12 cellular contexts compared by ENCODE assay signal in genomic region chr18:34321075-34321474, GRCh38.
DNase-seq lines count a peak whose midpoint lies in the region; ATAC-seq lines count a peak whose summit lies in the region.
"Had no signal": no experiment of that assay in that cellular context is flagged by ENCODE, and none has a peak within 500 bp of the region (broad histone marks: within the 10 kb centered on the region; RNA-seq: fewer than 3 reads in every experiment).

No MANE protein-coding gene starts in this region.

- peak; percentile 90 for ATAC-seq in GM18873 (IDR thresholded peaks at IDR 0.05; ENCODE audit: low FRiP score, unreplicated experiment)
- ATAC-seq in GM21529 (IDR thresholded peaks at IDR 0.05; ENCODE audit: unreplicated experiment), result peak; percentile 82
- ATAC-seq in HG03066 (IDR thresholded peaks at IDR 0.05; ENCODE audit: low read depth, unreplicated experiment), result peak; percentile 59
- peak; percentile 26 for ATAC-seq in left lobe of liver
- ATAC-seq: stimulated activated naive CD8-positive, alpha-beta T cell treated with anti-CD3 and anti-CD28 coated beads, Interleukin-15, amount 100 ng/mL, for 72 hours had no signal

- DNase-seq in left lobe of liver (ENCODE audit: low spot score) (no peak), NOMO-1 treated with DMSO at 0.1 percent for 48 hours (lab: John Stamatoyannopoulos, UW; ENCODE audit: unreplicated experiment) (no peak), NCI-H146 treated with DMSO at 0.1 percent for 48 hours (lab: John Stamatoyannopoulos, UW; ENCODE audit: unreplicated experiment) (no peak)
- DNase-seq in activated naive CD4-positive, alpha-beta T cell (lab: John Stamatoyannopoulos, UW), result no peak
- DNase-seq: erythroblast; KG1; NCI-H2029 treated with DMSO at 0.1 percent for 48 hours; stimulated activated CD4-positive, alpha-beta T cell treated with anti-CD3 and anti-CD28 coated beads, Interleukin-4, amount 100 ng/mL, for 1 hour; stimulated activated naive CD8-positive, alpha-beta T cell treated with anti-CD3 and anti-CD28 coated beads, Interleukin-15, amount 100 ng/mL, for 72 hours had no signal

Comparison
In these comparisons a context has a peak if more than half of its experiments do, and no peak if none do; other contexts are left out.
1. ATAC-seq: peak in every context shown above with its lines; median percentile 90 in GM18873; 82 in GM21529; 59 in HG03066; 26 in left lobe of liver.